14 cellular contexts compared by ENCODE assay signal in the genomic region with DNA sequence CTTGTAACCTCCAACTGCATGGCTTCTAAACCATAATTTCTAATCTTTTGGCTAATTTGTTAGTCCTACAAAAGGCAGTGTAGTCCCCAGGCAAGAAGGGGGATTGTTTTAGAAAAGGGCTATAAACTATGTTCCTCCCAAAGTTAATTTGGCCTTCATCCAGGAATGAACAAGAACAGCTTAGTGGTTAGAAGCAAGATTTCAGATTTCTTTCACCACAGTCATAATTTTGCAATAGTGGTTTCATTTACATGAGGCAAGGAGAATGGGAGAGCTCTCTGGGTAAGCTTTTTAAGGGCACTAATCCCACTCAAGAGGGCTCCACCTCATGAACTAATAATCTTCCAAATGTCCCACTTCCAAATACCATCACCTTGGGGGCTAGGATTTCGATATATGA.
"Had no signal": no experiment of that assay in that cellular context is flagged by ENCODE, and none has a peak within 500 bp of the region (broad histone marks: within the 10 kb centered on the region; RNA-seq: fewer than 3 reads in every experiment).

No MANE protein-coding gene starts in this region.

- H3K4me3 Mint-ChIP-seq: stimulated activated naive B cell treated with anti-CD40 and anti-IgM and Interleukin-4, amounts not matched to agents 10 μg/mL and 1 μg/mL and 100 μg/mL, for 72 hours had no signal

- H3K36me3 ChIP-seq: brain microvascular endothelial cell, esophagus squamous epithelium, right atrium auricular region, thyroid gland had no signal

- H3K27me3 Mint-ChIP-seq: progenitor cell of endocrine pancreas; stimulated activated naive B cell treated with anti-CD40 and anti-IgM and Interleukin-4, amounts not matched to agents 10 μg/mL and 1 μg/mL and 100 μg/mL, for 72 hours had no signal

- DNase-seq: activated CD4-positive, CD25-positive, alpha-beta regulatory T cell treated with anti-CD3 and anti-CD28 coated beads, Interleukin-2, amount 50 U/mL, for 72 hours; activated naive CD4-positive, alpha-beta T cell treated with Interleukin-2 at 50 U/mL for 16 hours; anterior cingulate cortex; brain microvascular endothelial cell; cerebellar nuclear complex; effector CD8-positive, alpha-beta T cell; esophagus squamous epithelium; hypothalamus; stimulated activated CD4-positive, alpha-beta T cell treated with anti-CD3 and anti-CD28 coated beads, Interleukin-15, amount 100 ng/mL, for 24 hours; stimulated activated CD4-positive, alpha-beta T cell treated with anti-CD3 and anti-CD28 coated beads, Interleukin-4, amount 100 ng/mL, for 1 hour; stimulated activated naive B cell treated with anti-CD40 and anti-IgM and Interleukin-4, amounts not matched to agents 10 μg/mL and 1 μg/mL and 100 μg/mL, for 72 hours; thyroid gland had no signal

- H3K27ac ChIP-seq: brain microvascular endothelial cell, esophagus squamous epithelium, right atrium auricular region, thyroid gland had no signal

- H3K36me3 Mint-ChIP-seq: stimulated activated naive B cell treated with anti-CD40 and anti-IgM and Interleukin-4, amounts not matched to agents 10 μg/mL and 1 μg/mL and 100 μg/mL, for 72 hours had no signal

- H3K4me1 ChIP-seq: esophagus squamous epithelium, right atrium auricular region, thyroid gland had no signal

- H3K9me3 Mint-ChIP-seq: stimulated activated naive B cell treated with anti-CD40 and anti-IgM and Interleukin-4, amounts not matched to agents 10 μg/mL and 1 μg/mL and 100 μg/mL, for 72 hours had no signal

- H3K4me3 ChIP-seq: esophagus squamous epithelium, right atrium auricular region, thyroid gland had no signal

- H3K27me3 ChIP-seq: brain microvascular endothelial cell, esophagus squamous epithelium, right atrium auricular region, thyroid gland had no signal

- ATAC-seq: stimulated activated naive B cell treated with anti-CD40 and anti-IgM and Interleukin-4, amounts not matched to agents 10 μg/mL and 1 μg/mL and 100 μg/mL, for 72 hours had no signal

- H3K27ac Mint-ChIP-seq: progenitor cell of endocrine pancreas; stimulated activated naive B cell treated with anti-CD40 and anti-IgM and Interleukin-4, amounts not matched to agents 10 μg/mL and 1 μg/mL and 100 μg/mL, for 72 hours had no signal

- H3K9me3 ChIP-seq: right atrium auricular region, thyroid gland had no signal

- H3K4me1 Mint-ChIP-seq: stimulated activated naive B cell treated with anti-CD40 and anti-IgM and Interleukin-4, amounts not matched to agents 10 μg/mL and 1 μg/mL and 100 μg/mL, for 72 hours had no signal
